Comparison of ENCODE assay signal across 22 cellular contexts in genomic region chr9:76101472-76101871, GRCh38.
"Had no signal": no experiment of that assay in that cellular context is flagged by ENCODE, and none has a peak within 500 bp of the region (broad histone marks: within the 10 kb centered on the region; RNA-seq: fewer than 3 reads in every experiment).

No MANE protein-coding gene starts in this region.

- H3K9me3 ChIP-seq: body of pancreas, left lung, thoracic aorta had no signal

- H3K9ac ChIP-seq: parathyroid adenoma had no signal

- H3K27me3 Mint-ChIP-seq: naive thymus-derived CD8-positive, alpha-beta T cell; stimulated activated memory B cell treated with anti-CD40 and anti-IgM and Interleukin-4, amounts not matched to agents 10 μg/mL and 1 μg/mL and 100 μg/mL, for 72 hours; T-cell had no signal

- H3K27ac Mint-ChIP-seq: activated naive CD4-positive, alpha-beta T cell treated with anti-CD3 and anti-CD28 coated beads for 36 hours; mesothelial cell of epicardium; stimulated activated memory B cell treated with anti-CD40 and anti-IgM and Interleukin-4, amounts not matched to agents 10 μg/mL and 1 μg/mL and 100 μg/mL, for 72 hours; T-cell; T-helper 2 cell treated with Interferon-gamma antibody and Interleukin-4, amounts not matched to agents 5 μg/mL and 100 μg/mL, for 36 hours had no signal

- H3K36me3 Mint-ChIP-seq: stimulated activated memory B cell treated with anti-CD40 and anti-IgM and Interleukin-4, amounts not matched to agents 10 μg/mL and 1 μg/mL and 100 μg/mL, for 72 hours had no signal

- ATAC-seq: body of pancreas; left lung; naive thymus-derived CD8-positive, alpha-beta T cell; SK-N-SH treated with all-trans-retinoic acid at 6 μM for 48 hours; stimulated activated memory B cell treated with anti-CD40 and anti-IgM and Interleukin-4, amounts not matched to agents 10 μg/mL and 1 μg/mL and 100 μg/mL, for 72 hours; T-cell had no signal

- H3K4me2 ChIP-seq: smooth muscle cell had no signal

- H3K4me1 ChIP-seq: body of pancreas, parathyroid adenoma had no signal

- DNase-seq: activated CD4-positive, alpha-beta T cell treated with anti-CD3 and anti-CD28 coated beads for 1 hour; activated CD8-positive, alpha-beta memory T cell treated with anti-CD3 and anti-CD28 coated beads, Interleukin-2, amount 50 U/mL, for 48 hours; activated effector memory CD4-positive, alpha-beta T cell treated with Interleukin-2 at 50 U/mL for 16 hours; activated naive CD4-positive, alpha-beta T cell treated with anti-CD3 and anti-CD28 coated beads for 36 hours; activated T-cell treated with anti-CD3 and anti-CD28 coated beads, Interleukin-2, amount 50 U/mL, for 48 hours; anterior cingulate cortex; body of pancreas; foreskin melanocyte; immature natural killer cell; left lung; naive thymus-derived CD8-positive, alpha-beta T cell; stimulated activated CD4-positive, alpha-beta T cell treated with anti-CD3 and anti-CD28 coated beads, Interleukin-15, amount 100 ng/mL, for 24 hours; T-cell; WERI-Rb-1 had no signal

- H3K4me3 Mint-ChIP-seq: activated naive CD4-positive, alpha-beta T cell treated with anti-CD3 and anti-CD28 coated beads for 36 hours; mesothelial cell of epicardium; stimulated activated memory B cell treated with anti-CD40 and anti-IgM and Interleukin-4, amounts not matched to agents 10 μg/mL and 1 μg/mL and 100 μg/mL, for 72 hours had no signal

- H3K79me2 ChIP-seq: parathyroid adenoma had no signal

- H3K27me3 ChIP-seq: body of pancreas, left lung had no signal

- H3K4me1 Mint-ChIP-seq: stimulated activated memory B cell treated with anti-CD40 and anti-IgM and Interleukin-4, amounts not matched to agents 10 μg/mL and 1 μg/mL and 100 μg/mL, for 72 hours had no signal

- H3K4me3 ChIP-seq: body of pancreas, left lung, smooth muscle cell, thoracic aorta had no signal

- H3K27ac ChIP-seq: body of pancreas, epithelial cell of prostate, left lung, parathyroid adenoma, WERI-Rb-1 had no signal

- H3K36me3 ChIP-seq: left lung, WERI-Rb-1 had no signal

- H3K9me3 Mint-ChIP-seq: activated naive CD4-positive, alpha-beta T cell treated with anti-CD3 and anti-CD28 coated beads for 36 hours; immature natural killer cell; mesothelial cell of epicardium; naive thymus-derived CD8-positive, alpha-beta T cell; stimulated activated memory B cell treated with anti-CD40 and anti-IgM and Interleukin-4, amounts not matched to agents 10 μg/mL and 1 μg/mL and 100 μg/mL, for 72 hours; T-cell; T-helper 2 cell treated with Interferon-gamma antibody and Interleukin-4, amounts not matched to agents 5 μg/mL and 100 μg/mL, for 36 hours had no signal

- H2AFZ ChIP-seq: parathyroid adenoma had no signal
